Comparison of ENCODE assay signal across 1 cellular context in genomic region chr22:31244044-31244942, GRCh38.
TF ChIP-seq lines count a peak whose summit lies in the region.

No MANE protein-coding gene starts in this region.

TF ChIP-seq in A549, 52 proteins besides CTCF, POLR2A, EP300 and RAD21 (continued from another document):
- TF ChIP-seq JUNB (IDR thresholded peaks at IDR 0.05) (no peak), FOSL2 (IDR thresholded peaks at IDR 0.05) (no peak), FOSL2 (CRISPR knock-in tag; IDR thresholded peaks at IDR 0.05) (peak; percentile 28; the same call in 1 of the 2 replicates)
